In the genomic region with DNA sequence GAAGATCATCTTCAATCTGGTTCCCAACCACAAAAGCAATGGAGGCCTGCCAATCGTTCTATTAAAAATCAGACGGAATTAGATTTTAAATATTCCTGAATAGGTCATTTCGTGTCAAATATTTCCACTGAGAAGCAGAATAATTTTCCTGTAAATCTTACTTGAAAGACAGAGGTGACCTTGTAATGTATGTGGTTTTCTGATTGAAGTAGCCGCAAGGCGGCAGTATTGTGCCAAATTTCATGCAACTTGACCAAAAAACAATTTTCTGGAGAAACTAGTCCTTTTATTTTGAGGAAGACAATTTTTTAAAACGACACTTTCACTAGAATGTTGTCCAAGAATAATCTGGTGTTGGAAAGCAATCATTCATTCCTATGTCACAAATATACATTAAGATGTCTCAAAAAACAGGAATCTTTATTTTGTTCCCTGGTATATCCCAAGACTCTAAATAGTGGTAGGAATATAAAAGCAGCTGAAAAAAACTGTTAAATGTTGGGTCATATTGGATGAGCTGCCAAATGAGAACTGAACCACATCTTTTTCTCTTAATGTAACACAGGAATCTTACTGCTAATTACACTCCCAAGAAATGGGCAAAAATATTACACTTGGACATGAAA, we compare ENCODE assay signal across 8 cellular contexts. TPM values are rescaled to one million over a fixed set of nuclear protein-coding genes. Genes with fewer than 3 reads are reported as not detected.
DNase-seq lines count a peak whose midpoint lies in the region; ATAC-seq and TF ChIP-seq lines count a peak whose summit lies in the region.

No MANE protein-coding gene starts in this region.

- H3K36me3 Mint-ChIP-seq in endothelial cell (ENCODE audit: low read depth, unreplicated experiment): no peaks in the 10 kb centered on the region
- no peaks in the 10 kb centered on the region for H3K36me3 Mint-ChIP-seq in mesothelial cell of epicardium

- no peaks in the 10 kb centered on the region for H3K36me3 ChIP-seq in DND-41 (ENCODE audit: insufficient read depth, low read length)
- H3K36me3 ChIP-seq in uterus: no peaks in the 10 kb centered on the region

- H3K4me3 Mint-ChIP-seq in endothelial cell (ENCODE audit: unreplicated experiment): no peak overlapping the region
- no peak overlapping the region for H3K4me3 Mint-ChIP-seq in mesothelial cell of epicardium

- H3K4me1 Mint-ChIP-seq in endothelial cell (ENCODE audit: unreplicated experiment) (peaks cover 6% of the 10 kb centered on the region), mesothelial cell of epicardium (no peaks in the 10 kb centered on the region)

- no peak overlapping the region for H2AFZ ChIP-seq in DND-41 (ENCODE audit: low read depth, low read length)

- H3K9me3 ChIP-seq in DND-41 (ENCODE audit: insufficient read depth, low read length, severe bottlenecking) (no peaks in the 10 kb centered on the region), uterus (no peaks in the 10 kb centered on the region)

- H3K4me1 ChIP-seq in DND-41 (ENCODE audit: insufficient read depth, low read length) (no peaks in the 10 kb centered on the region), uterus (no peaks in the 10 kb centered on the region)

- H3K4me2 ChIP-seq in DND-41 (ENCODE audit: insufficient read depth, low read length): no peak overlapping the region

- no peaks in the 10 kb centered on the region for H3K27me3 ChIP-seq in DND-41 (ENCODE audit: insufficient read depth, low read length, poor library complexity)
- H3K27me3 ChIP-seq in uterus: no peaks in the 10 kb centered on the region

- TF ChIP-seq CTCF in DND-41 (IDR thresholded peaks at IDR 0.05; ENCODE audit: borderline replicate concordance, extremely low read depth, low read length, poor library complexity, severe bottlenecking) (peak; percentile 84), endothelial cell (IDR thresholded peaks at IDR 0.05; ENCODE audit: unreplicated experiment) (peak; percentile 93), mesothelial cell of epicardium (IDR thresholded peaks at IDR 0.05; ENCODE audit: unreplicated experiment) (peak; percentile 90), uterus (IDR thresholded peaks at IDR 0.05) (peak; percentile 38 to 54 (median 40))

- no peaks in the 10 kb centered on the region for H4K20me1 ChIP-seq in DND-41 (ENCODE audit: insufficient read depth, low read length)

- H3K27me3 Mint-ChIP-seq in endothelial cell (ENCODE audit: unreplicated experiment) (no peaks in the 10 kb centered on the region), mesothelial cell of epicardium (ENCODE audit: low read depth) (peaks cover 1% of the 10 kb centered on the region)

- ATAC-seq in DND-41 (ENCODE audit: insufficient read depth, low read depth): peak; percentile 60; the same call in 1 of the 3 replicates
- ATAC-seq in HG03460 (IDR thresholded peaks at IDR 0.05; ENCODE audit: unreplicated experiment): no peak

- H3K4me3 ChIP-seq in DND-41 (ENCODE audit: low read depth in 1 of 2, low read length in 2 of 2) (no peak overlapping the region), uterus (no peak overlapping the region)

- H3K79me2 ChIP-seq in DND-41 (ENCODE audit: insufficient read depth, low read length): no peaks in the 10 kb centered on the region

- no peak overlapping the region for H3K27ac Mint-ChIP-seq in endothelial cell (ENCODE audit: unreplicated experiment)
- no peak overlapping the region for H3K27ac Mint-ChIP-seq in mesothelial cell of epicardium

- DNase-seq in DND-41 (peak; percentile 61), HT1080 (ENCODE audit: low read depth) (peak; percentile 35), SHP77 treated with DMSO at 0.1 percent for 48 hours (lab: John Stamatoyannopoulos, UW) (peak; percentile 39), endothelial cell (ENCODE audit: low spot score) (peak; percentile 70), mesothelial cell of epicardium (ENCODE audit: low spot score in 2 of 2, unreplicated experiment in 2 of 2) (peak; percentile 43 to 67), uterus (peak in 1 of 2 donors; percentile 22), NCI-H1436 (lab: John Stamatoyannopoulos, UW) (no peak)

- H3K9ac ChIP-seq in DND-41 (ENCODE audit: low read depth, low read length): no peak overlapping the region

- TF ChIP-seq POLR2A in uterus (IDR thresholded peaks at IDR 0.05): no peak

- intact Hi-C loops in uterus (cut with DNase I; ENCODE audit: low total_unique reads): no loop called here

- H3K9me3 Mint-ChIP-seq in endothelial cell (ENCODE audit: unreplicated experiment) (no peaks in the 10 kb centered on the region), mesothelial cell of epicardium (no peaks in the 10 kb centered on the region)

- H3K27ac ChIP-seq in DND-41 (ENCODE audit: low read length) (no peak overlapping the region), uterus (no peak overlapping the region)

RNA-seq across cellular contexts. Expression of gene SPAG17, which starts 33.6 kb away (rescaled TPM):
- not detected in 2 replicates for total RNA-seq in HT1080 (2014; rRNA removed; shearing (Covaris generic))
- polyA plus RNA-seq in HT1080 (2015; cell fraction: cytosol; rRNA removed): not detected in 2 replicates
- not detected in 2 replicates for polyA plus RNA-seq in HT1080 (2015; cell fraction: nucleus; rRNA removed)
- total RNA-seq in endothelial cell (ENCODE audit: unreplicated experiment) (9.5 TPM), mesothelial cell of epicardium (2.7 to 4.7 TPM (median 3.7 TPM) in 3 replicates), uterus (1 to 10 TPM in 2 of 4 donors, not detected in 2; 1.1 to 7.7 TPM)

Comparison
In these comparisons a context has a peak if more than half of its experiments do, and no peak if none do; other contexts are left out.
1. CTCF ChIP-seq: peak in every context shown above with its lines; median percentile 93 in endothelial cell; 90 in mesothelial cell of epicardium; 84 in DND-41; 40 in uterus.